10 cellular contexts compared by ENCODE assay signal in the genomic region with DNA sequence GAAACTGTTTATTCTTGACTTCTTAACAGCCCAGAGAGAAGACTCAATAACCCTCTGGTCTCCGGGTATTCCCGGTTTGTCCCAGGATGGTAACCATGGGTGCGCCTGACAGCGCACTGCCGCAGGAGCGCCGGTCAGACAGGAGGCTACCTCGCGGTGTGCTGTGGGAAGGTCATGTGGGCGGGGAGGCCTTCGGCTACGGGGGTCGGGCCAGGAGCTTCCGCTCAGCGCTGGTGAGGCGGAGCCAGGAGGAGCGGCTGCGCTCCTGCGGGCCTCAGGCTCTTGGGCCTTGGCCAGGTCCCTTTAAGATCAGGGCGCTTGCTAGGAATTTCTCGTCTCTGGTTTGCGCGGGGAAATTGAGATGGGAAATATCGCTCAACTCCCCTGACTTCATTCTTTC.
DNase-seq lines count a peak whose midpoint lies in the region; ATAC-seq and TF ChIP-seq lines count a peak whose summit lies in the region.
"Had no signal": no experiment of that assay in that cellular context is flagged by ENCODE, and none has a peak within 500 bp of the region (broad histone marks: within the 10 kb centered on the region; RNA-seq: fewer than 3 reads in every experiment).

No MANE protein-coding gene starts in this region.

- H3K4me3 Mint-ChIP-seq in neural crest cell = peak overlapping the region; percentile 73
- H3K4me3 Mint-ChIP-seq: CD4-positive, alpha-beta memory T cell had no signal

- H3K27me3 Mint-ChIP-seq in neural crest cell (ENCODE audit: low read depth) = no peaks in the 10 kb centered on the region

- TF ChIP-seq CTCF in epithelial cell of proximal tubule (conservative IDR thresholded peaks at IDR 0.05; ENCODE audit: low read depth, low read length) (no peak), neural crest cell (conservative IDR thresholded peaks at IDR 0.05) (no peak), coronary artery (IDR thresholded peaks at IDR 0.05) (no peak)

- no peaks in the 10 kb centered on the region for H3K9me3 Mint-ChIP-seq in neural crest cell

- DNase-seq in DMS79 (lab: John Stamatoyannopoulos, UW) (peak; percentile 1), NCI-H526 treated with DMSO at 0.1 percent for 48 hours (lab: John Stamatoyannopoulos, UW) (peak; percentile 27), epithelial cell of proximal tubule (ENCODE audit: low read depth) (no peak), neural crest cell (ENCODE audit: low read depth, low spot score) (peak; percentile 57), foreskin melanocyte (no peak), coronary artery (ENCODE audit: low spot score) (no peak), MV-4-11 (lab: John Stamatoyannopoulos, UW) (no peak)
- DNase-seq: CD4-positive, alpha-beta memory T cell had no signal

- no peaks in the 10 kb centered on the region for H3K36me3 Mint-ChIP-seq in neural crest cell (ENCODE audit: low read depth)
- H3K36me3 Mint-ChIP-seq: CD4-positive, alpha-beta memory T cell had no signal

- H3K4me3 ChIP-seq in epithelial cell of proximal tubule (ENCODE audit: low read depth, low read length) (peak overlapping the region; percentile 25), coronary artery (no peak overlapping the region)

- ATAC-seq in GM18517 (IDR thresholded peaks at IDR 0.05; ENCODE audit: unreplicated experiment) = no peak

- peaks cover 18% of the 10 kb centered on the region for H3K4me1 Mint-ChIP-seq in neural crest cell
- H3K4me1 Mint-ChIP-seq: CD4-positive, alpha-beta memory T cell had no signal

- H3K27ac Mint-ChIP-seq in neural crest cell (ENCODE audit: unreplicated experiment) = peak overlapping the region; percentile 81
- H3K27ac Mint-ChIP-seq: CD4-positive, alpha-beta memory T cell had no signal

- no peak overlapping the region for H3K27ac ChIP-seq in coronary artery
- H3K27ac ChIP-seq: epithelial cell of prostate had no signal

Comparison
In these comparisons a context has a peak if more than half of its experiments do, and no peak if none do; other contexts are left out.
1. DNase-seq: peak in DMS79 (single experiment), NCI-H526 treated with DMSO at 0.1 percent for 48 hours (single experiment) and neural crest cell (single experiment); none in epithelial cell of proximal tubule (single experiment), foreskin melanocyte (single experiment), coronary artery (single experiment) and MV-4-11 (single experiment).